19 cellular contexts compared by ENCODE assay signal in genomic region chr6:79684821-79685220, GRCh38. TPM values are rescaled to one million over a fixed set of nuclear protein-coding genes. Genes with fewer than 3 reads are reported as not detected.
DNase-seq lines count a peak whose midpoint lies in the region; FAIRE-seq and TF ChIP-seq lines count a peak whose summit lies in the region.
"Had no signal": no experiment of that assay in that cellular context is flagged by ENCODE, and none has a peak within 500 bp of the region (broad histone marks: within the 10 kb centered on the region; RNA-seq: fewer than 3 reads in every experiment).

No MANE protein-coding gene starts in this region.

- no peak overlapping the region for H3K9ac ChIP-seq in parathyroid adenoma

- peak overlapping the region; percentile 53 for H3K27ac ChIP-seq in parathyroid adenoma
- H3K27ac ChIP-seq: A549 had no signal

- H3K4me2 ChIP-seq in parathyroid adenoma (ENCODE audit: low read length) = peak overlapping the region; percentile 62
- H3K4me2 ChIP-seq: A549 had no signal

- DNase-seq in NCI-H2196 (lab: John Stamatoyannopoulos, UW; ENCODE audit: unreplicated experiment) (peak; percentile 24), NCI-H2196 treated with DMSO at 0.1 percent for 48 hours (lab: John Stamatoyannopoulos, UW; ENCODE audit: unreplicated experiment) (no peak), D721Med (ENCODE audit: insufficient read length, low spot score) (no peak), dermis blood vessel endothelial cell (peak; percentile 11), Kasumi-1 (lab: John Stamatoyannopoulos, UW) (no peak), OCI-M2 (lab: John Stamatoyannopoulos, UW; ENCODE audit: unreplicated experiment) (no peak), NCI-H1417 treated with DMSO at 0.1 percent for 48 hours (lab: John Stamatoyannopoulos, UW) (no peak)
- DNase-seq: AML-193; CD4-positive, CD25-positive, alpha-beta regulatory T cell; GF-D8; KBM-7; NCI-H1092 treated with DMSO at 0.1 percent for 48 hours; NCI-H187; NCI-H774; SHP77 had no signal

- no peaks in the 10 kb centered on the region for H3K9me3 ChIP-seq in parathyroid adenoma (ENCODE audit: control insufficient read depth, low read length)
- H3K9me3 ChIP-seq: A549 had no signal

- H3K4me3 ChIP-seq in parathyroid adenoma (ENCODE audit: low read depth, low read length) = peak overlapping the region; percentile 39
- H3K4me3 ChIP-seq: A549 had no signal

- no peaks in the 10 kb centered on the region for H3K36me3 ChIP-seq in parathyroid adenoma (ENCODE audit: control insufficient read depth, insufficient read depth, low read length)

- FAIRE-seq in D721Med (lab: Jason Lieb, UNC) = peak; percentile 32
- FAIRE-seq: A549, H1, RCC 7860 had no signal

- H3K4me1 ChIP-seq in parathyroid adenoma = peaks cover 44% of the 10 kb centered on the region
- H3K4me1 ChIP-seq: A549 had no signal

- H3K79me2 ChIP-seq in parathyroid adenoma = peaks cover 17% of the 10 kb centered on the region

- no peaks in the 10 kb centered on the region for H3K27me3 ChIP-seq in parathyroid adenoma (ENCODE audit: control insufficient read depth, insufficient read depth, low read length)

- TF ChIP-seq CTCF in D721Med (IDR thresholded peaks at IDR 0.05; ENCODE audit: insufficient read depth, missing control alignments) = no peak
- TF ChIP-seq CTCF in parathyroid adenoma (IDR thresholded peaks at IDR 0.05) = no peak

- no peak overlapping the region for H2AFZ ChIP-seq in parathyroid adenoma

RNA-seq across cellular contexts. Expression of gene SH3BGRL2, which starts 53.7 kb away (rescaled TPM):
- 114 and 133 TPM in 2 replicates for total RNA-seq in dermis blood vessel endothelial cell

Comparison
In these comparisons a context has a peak if more than half of its experiments do, and no peak if none do; other contexts are left out.
1. DNase-seq: peak in NCI-H2196 (single experiment) and dermis blood vessel endothelial cell (single experiment); none in NCI-H2196 treated with DMSO at 0.1 percent for 48 hours (single experiment), D721Med (single experiment), Kasumi-1 (0 of 2), OCI-M2 (single experiment) and NCI-H1417 treated with DMSO at 0.1 percent for 48 hours (single experiment).